In the genomic region with DNA sequence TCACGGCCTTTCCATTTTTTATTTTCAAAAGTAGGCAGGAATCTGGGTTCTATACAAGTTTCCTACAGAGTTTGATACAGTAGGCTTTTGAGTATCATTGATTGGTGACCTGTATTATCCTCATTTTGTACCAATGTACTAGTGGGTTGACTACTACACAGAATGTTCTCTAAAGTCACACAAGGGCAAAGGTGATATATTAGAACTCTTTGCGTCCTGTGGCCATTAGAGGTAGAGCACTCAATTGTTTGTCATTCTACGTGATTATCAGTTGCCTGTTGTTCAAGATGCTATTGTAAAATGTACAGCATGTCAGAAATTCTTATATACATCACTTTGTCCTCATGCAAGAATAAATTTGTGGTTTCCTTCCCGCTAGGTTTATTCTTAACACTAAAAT, we compare ENCODE assay signal across 15 cellular contexts.
"Had no signal": no experiment of that assay in that cellular context is flagged by ENCODE, and none has a peak within 500 bp of the region (broad histone marks: within the 10 kb centered on the region; RNA-seq: fewer than 3 reads in every experiment).

No MANE protein-coding gene starts in this region.

- H3K27me3 Mint-ChIP-seq: activated CD4-positive, alpha-beta memory T cell treated with anti-CD3 and anti-CD28 coated beads for 36 hours; activated CD4-positive, alpha-beta T cell treated with anti-CD3 and anti-CD28 coated beads for 36 hours; activated CD8-positive, alpha-beta memory T cell treated with anti-CD3 and anti-CD28 coated beads, Interleukin-2, amount 10 ng/mL, durations not matched to agents 7 days and 5 days; activated naive CD8-positive, alpha-beta T cell; stimulated activated memory B cell treated with anti-CD40 and anti-IgM and Interleukin-4, amounts not matched to agents 10 μg/mL and 1 μg/mL and 100 μg/mL, for 72 hours; T-helper 17 cell had no signal

- H3K4me3 Mint-ChIP-seq: activated CD4-positive, alpha-beta memory T cell treated with anti-CD3 and anti-CD28 coated beads for 36 hours; activated CD4-positive, alpha-beta T cell treated with anti-CD3 and anti-CD28 coated beads for 36 hours; activated CD8-positive, alpha-beta memory T cell treated with anti-CD3 and anti-CD28 coated beads, Interleukin-2, amount 10 ng/mL, durations not matched to agents 7 days and 5 days; activated naive CD8-positive, alpha-beta T cell; activated T-cell treated with anti-CD3 and anti-CD28 coated beads, Interleukin-2, amount 50 U/mL, for 4 hours; natural killer cell; stimulated activated memory B cell treated with anti-CD40 and anti-IgM and Interleukin-4, amounts not matched to agents 10 μg/mL and 1 μg/mL and 100 μg/mL, for 72 hours; T-helper 17 cell had no signal

- DNase-seq: activated CD4-positive, alpha-beta memory T cell treated with anti-CD3 and anti-CD28 coated beads for 36 hours; activated CD4-positive, alpha-beta T cell treated with anti-CD3 and anti-CD28 coated beads for 36 hours; activated CD8-positive, alpha-beta memory T cell treated with anti-CD3 and anti-CD28 coated beads, Interleukin-2, amount 10 ng/mL, durations not matched to agents 7 days and 5 days; activated effector memory CD4-positive, alpha-beta T cell treated with anti-CD3 and anti-CD28 coated beads, Interleukin-2, amount 50 U/mL, for 16 hours; activated T-cell treated with anti-CD3 and anti-CD28 coated beads, Interleukin-2, amount 50 U/mL, for 4 hours; anterior cingulate cortex; islet precursor cell; natural killer cell; retina; stimulated activated CD4-positive, alpha-beta T cell treated with anti-CD3 and anti-CD28 coated beads, Interleukin-2, amount 100 ng/mL, for 48 hours; T-helper 17 cell; thyroid gland had no signal

- H3K9me3 Mint-ChIP-seq: activated CD4-positive, alpha-beta memory T cell treated with anti-CD3 and anti-CD28 coated beads for 36 hours; activated T-cell treated with anti-CD3 and anti-CD28 coated beads, Interleukin-2, amount 50 U/mL, for 4 hours; natural killer cell; stimulated activated memory B cell treated with anti-CD40 and anti-IgM and Interleukin-4, amounts not matched to agents 10 μg/mL and 1 μg/mL and 100 μg/mL, for 72 hours had no signal

- H3K4me1 Mint-ChIP-seq: activated CD8-positive, alpha-beta memory T cell treated with anti-CD3 and anti-CD28 coated beads, Interleukin-2, amount 10 ng/mL, durations not matched to agents 7 days and 5 days; natural killer cell had no signal

- H3K27me3 ChIP-seq: neutrophil, thyroid gland had no signal

- H3K27ac ChIP-seq: neutrophil had no signal

- H3K27ac Mint-ChIP-seq: activated CD4-positive, alpha-beta T cell treated with anti-CD3 and anti-CD28 coated beads for 36 hours; activated CD8-positive, alpha-beta memory T cell treated with anti-CD3 and anti-CD28 coated beads, Interleukin-2, amount 10 ng/mL, durations not matched to agents 7 days and 5 days; natural killer cell; stimulated activated memory B cell treated with anti-CD40 and anti-IgM and Interleukin-4, amounts not matched to agents 10 μg/mL and 1 μg/mL and 100 μg/mL, for 72 hours; T-helper 17 cell had no signal

- H3K9me3 ChIP-seq: neutrophil, thyroid gland had no signal

- ATAC-seq: activated CD4-positive, alpha-beta T cell treated with anti-CD3 and anti-CD28 coated beads for 36 hours; activated CD8-positive, alpha-beta memory T cell treated with anti-CD3 and anti-CD28 coated beads, Interleukin-2, amount 10 ng/mL, durations not matched to agents 7 days and 5 days; activated T-cell treated with anti-CD3 and anti-CD28 coated beads, Interleukin-2, amount 50 U/mL, for 4 hours; natural killer cell; stimulated activated memory B cell treated with anti-CD40 and anti-IgM and Interleukin-4, amounts not matched to agents 10 μg/mL and 1 μg/mL and 100 μg/mL, for 72 hours had no signal

- H3K4me3 ChIP-seq: thyroid gland had no signal
